In genomic region chr3:50502584-50503423, GRCh38 we compare ENCODE assay signal across 8 cellular contexts. TPM values are rescaled to one million over a fixed set of nuclear protein-coding genes. Genes with fewer than 3 reads are reported as not detected.
DNase-seq lines count a peak whose midpoint lies in the region; ATAC-seq and TF ChIP-seq lines count a peak whose summit lies in the region.

No MANE protein-coding gene starts in this region.

- H3K4me3 ChIP-seq in breast epithelium: peak overlapping the region; percentile 43 to 86 (median 64)
- peak overlapping the region; percentile 23 for H3K4me3 ChIP-seq in adipocyte (ENCODE audit: low read length)
- H3K4me3 ChIP-seq in lung: peak overlapping the region; percentile 56

- no peak for TF ChIP-seq CTCF in breast epithelium (IDR thresholded peaks at IDR 0.05)
- no peak for TF ChIP-seq CTCF in MCF 10A (IDR thresholded peaks at IDR 0.05; ENCODE audit: unreplicated experiment)
- no peak for TF ChIP-seq CTCF in lung (IDR thresholded peaks at IDR 0.05; ENCODE audit: control extremely low read depth, extremely low read depth)
- no peak for TF ChIP-seq CTCF in type B pancreatic cell (conservative IDR thresholded peaks at IDR 0.05)

- H3K27me3 Mint-ChIP-seq in MCF 10A (ENCODE audit: insufficient read depth, unreplicated experiment): peaks cover 46% of the 10 kb centered on the region
- peaks cover 47% of the 10 kb centered on the region for H3K27me3 Mint-ChIP-seq in type B pancreatic cell

- BruUV-seq in MCF 10A (replicated peaks; lab: Mats Ljungman, UMichigan): no TSS peak

- no peak for TF ChIP-seq POLR2A in breast epithelium (IDR thresholded peaks at IDR 0.05)

- no peak for ATAC-seq in lung (ENCODE audit: insufficient read depth, low FRiP score)
- ATAC-seq in HG03039 (IDR thresholded peaks at IDR 0.05; ENCODE audit: unreplicated experiment): no peak
- no peak for ATAC-seq in GM18870 (IDR thresholded peaks at IDR 0.05; ENCODE audit: unreplicated experiment)

- no peak overlapping the region for H3K9ac ChIP-seq in adipocyte (ENCODE audit: low read length)

- H3K27ac Mint-ChIP-seq in MCF 10A (ENCODE audit: low read depth, unreplicated experiment) (no peak overlapping the region), type B pancreatic cell (no peak overlapping the region)

- CTCF ChIA-PET in MCF 10A (lab: Yijun Ruan, JAX): interaction anchor here (0.6 to 0.7 kb wide), 2 partner anchors 140 to 166 kb away, joined by 3 read pairs; no protein-coding TSS in a partner anchor

- intact Hi-C loops in breast epithelium (cut with DNase I; ENCODE audit: low total_unique reads): no loop called here
- intact Hi-C loops in MCF 10A (cut with micrococcal nuclease): no loop called here

- no peaks in the 10 kb centered on the region for H3K36me3 Mint-ChIP-seq in MCF 10A (ENCODE audit: insufficient read depth, unreplicated experiment)
- no peaks in the 10 kb centered on the region for H3K36me3 Mint-ChIP-seq in type B pancreatic cell

- H3K9me3 ChIP-seq in breast epithelium (no peaks in the 10 kb centered on the region), adipocyte (ENCODE audit: control insufficient read depth, low read length) (no peaks in the 10 kb centered on the region), lung (ENCODE audit: control insufficient read depth in 2 of 2, insufficient read depth in 1 of 2, low read length in 1 of 2) (no peaks in the 10 kb centered on the region)

- POLR2A ChIA-PET in MCF 10A (lab: Yijun Ruan, JAX): no interaction called here

- no peaks in the 10 kb centered on the region for H3K4me1 Mint-ChIP-seq in MCF 10A (ENCODE audit: insufficient read depth, unreplicated experiment)
- H3K4me1 Mint-ChIP-seq in type B pancreatic cell (ENCODE audit: unreplicated experiment): peaks cover 12% of the 10 kb centered on the region

- DNase-seq in breast epithelium (ENCODE audit: low spot score in 2 of 2) (no peak), MCF 10A (ENCODE audit: unreplicated experiment) (no peak), adipocyte (ENCODE audit: low read depth) (peak; percentile 18), lung (ENCODE audit: low spot score) (no peak), type B pancreatic cell (ENCODE audit: extremely low spot score, unreplicated experiment) (no peak), NCI-H2107 treated with DMSO at 0.1 percent for 48 hours (lab: John Stamatoyannopoulos, UW; ENCODE audit: unreplicated experiment) (no peak)

- 1 to 2% methylated on average over 46 to 79 of the region's 79 CpGs for WGBS in lung, 2 donors

- peak overlapping the region in 1 of 2 donors; percentile 72 for H3K27ac ChIP-seq in breast epithelium
- H3K27ac ChIP-seq in lung (ENCODE audit: low read depth in 1 of 2, low read length in 1 of 2): peak overlapping the region in 1 of 2 donors; percentile 32

- H3K36me3 ChIP-seq in breast epithelium (no peaks in the 10 kb centered on the region), adipocyte (ENCODE audit: control insufficient read depth, insufficient read depth, low read length, severe bottlenecking) (no peaks in the 10 kb centered on the region), lung (ENCODE audit: control insufficient read depth in 2 of 2, insufficient read depth in 2 of 2, low read length in 2 of 2) (no peaks in the 10 kb centered on the region)

- H3K27me3 ChIP-seq in breast epithelium (no peaks in the 10 kb centered on the region), adipocyte (replicated peaks; ENCODE audit: control insufficient read depth, insufficient read depth, low read length) (peaks cover 70% of the 10 kb centered on the region), lung (ENCODE audit: control insufficient read depth, insufficient read depth) (no peaks in the 10 kb centered on the region)

- H3K4me1 ChIP-seq in breast epithelium (peaks cover 4 to 7% of the 10 kb centered on the region in 2 donors), adipocyte (ENCODE audit: control insufficient read depth, insufficient read depth, low read length) (no peaks in the 10 kb centered on the region), lung (ENCODE audit: control insufficient read depth in 2 of 2, insufficient read depth in 2 of 2, low read length in 2 of 2) (peaks cover 0 to 12% of the 10 kb centered on the region in 2 donors)

- H3K9me3 Mint-ChIP-seq in MCF 10A (ENCODE audit: unreplicated experiment) (no peaks in the 10 kb centered on the region), type B pancreatic cell (no peaks in the 10 kb centered on the region)

- H3K4me3 Mint-ChIP-seq in MCF 10A (ENCODE audit: unreplicated experiment) (no peak overlapping the region), type B pancreatic cell (peak overlapping the region; percentile 86)

RNA-seq across cellular contexts. Expression of gene CACNA2D2, which starts 0.6 kb away (rescaled TPM):
- total RNA-seq in breast epithelium (1 to 10 TPM in 2 of 3 donors, under 1 TPM in 1; 0.80 to 2.0 (median 1.5) TPM), MCF 10A (2022) (not detected in 2 replicates), lung (100 to 1,000 TPM in 1 of 2 donors, 10 to 100 TPM in 1; 35.8 to 111 TPM), type B pancreatic cell (ENCODE audit: low replicate concordance) (7.8 and 19.4 TPM in 2 replicates)
- 100 to 1,000 TPM in 1 of 2 donors, 10 to 100 TPM in 1; 28.2 to 102 TPM for polyA plus RNA-seq in lung
